ENCODE assay signal across 1 cellular context in the genomic region with DNA sequence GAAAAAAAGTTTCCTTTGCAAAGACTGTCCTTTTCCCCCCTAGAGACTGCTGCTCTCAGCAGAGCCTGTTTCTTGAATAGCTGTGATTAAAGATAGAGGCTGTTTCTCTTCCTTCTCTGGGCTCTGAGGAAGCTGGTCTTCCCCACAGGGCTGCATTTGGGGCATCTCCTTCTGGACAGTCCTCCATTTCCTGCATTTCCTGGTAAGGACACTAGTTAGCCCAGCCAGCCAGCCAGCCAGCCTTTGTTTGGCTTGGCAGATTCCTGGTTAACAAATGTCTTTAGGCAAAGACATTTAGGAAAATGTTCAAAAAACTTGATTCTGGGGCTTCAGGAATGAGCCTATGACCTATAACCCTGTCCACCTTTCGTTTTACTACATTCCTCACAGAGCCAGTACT.
TF ChIP-seq lines count a peak whose summit lies in the region.

No MANE protein-coding gene starts in this region.

TF ChIP-seq in IMR-90, 13 proteins besides CTCF, POLR2A, EP300 and RAD21:
- TF ChIP-seq CEBPB (IDR thresholded peaks at IDR 0.05; ENCODE audit: low read depth, low read length) (no peak), USF2 (IDR thresholded peaks at IDR 0.05; ENCODE audit: low read depth, low read length) (no peak), NFE2L2 (IDR thresholded peaks at IDR 0.05; ENCODE audit: low read depth, low read length) (no peak), MXI1 (IDR thresholded peaks at IDR 0.05; ENCODE audit: borderline replicate concordance, low read depth, low read length) (no peak), FOS (IDR thresholded peaks at IDR 0.05; ENCODE audit: low read depth, low read length) (no peak), RFX5 (IDR thresholded peaks at IDR 0.05; ENCODE audit: low read depth, low read length) (no peak), SMC3 (IDR thresholded peaks at IDR 0.05; ENCODE audit: low read depth, low read length) (no peak), MAZ (IDR thresholded peaks at IDR 0.05; ENCODE audit: borderline replicate concordance, low read depth, low read length) (no peak), CHD1 (IDR thresholded peaks at IDR 0.05; ENCODE audit: low read depth, low read length) (no peak), RCOR1 (IDR thresholded peaks at IDR 0.05; ENCODE audit: insufficient replicate concordance, low read length) (no peak), BHLHE40 (IDR thresholded peaks at IDR 0.05; ENCODE audit: low read depth, low read length) (no peak), MAFK (IDR thresholded peaks at IDR 0.05; ENCODE audit: low read depth, low read length) (no peak)
- TF ChIP-seq, protein P1, sequence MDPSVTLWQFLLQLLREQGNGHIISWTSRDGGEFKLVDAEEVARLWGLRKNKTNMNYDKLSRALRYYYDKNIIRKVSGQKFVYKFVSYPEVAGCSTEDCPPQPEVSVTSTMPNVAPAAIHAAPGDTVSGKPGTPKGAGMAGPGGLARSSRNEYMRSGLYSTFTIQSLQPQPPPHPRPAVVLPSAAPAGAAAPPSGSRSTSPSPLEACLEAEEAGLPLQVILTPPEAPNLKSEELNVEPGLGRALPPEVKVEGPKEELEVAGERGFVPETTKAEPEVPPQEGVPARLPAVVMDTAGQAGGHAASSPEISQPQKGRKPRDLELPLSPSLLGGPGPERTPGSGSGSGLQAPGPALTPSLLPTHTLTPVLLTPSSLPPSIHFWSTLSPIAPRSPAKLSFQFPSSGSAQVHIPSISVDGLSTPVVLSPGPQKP (IDR thresholded peaks at IDR 0.05; ENCODE audit: borderline replicate concordance, low read depth, low read length), result no peak
